In genomic region chr4:65921180-65921579, GRCh38 we compare ENCODE assay signal across 33 cellular contexts.
"Had no signal": no experiment of that assay in that cellular context is flagged by ENCODE, and none has a peak within 500 bp of the region (broad histone marks: within the 10 kb centered on the region; RNA-seq: fewer than 3 reads in every experiment).

No MANE protein-coding gene starts in this region.

- H3K36me3 ChIP-seq: adrenal gland, ascending aorta, brain microvascular endothelial cell, breast epithelium, cardiac muscle cell had no signal

- H3K27ac ChIP-seq: adrenal gland, ascending aorta, body of pancreas, brain microvascular endothelial cell, breast epithelium, cardiac muscle cell had no signal

- ATAC-seq: activated naive CD4-positive, alpha-beta T cell treated with anti-CD3 and anti-CD28 coated beads, Interleukin-2, amount 50 U/mL, for 72 hours; activated naive CD8-positive, alpha-beta T cell treated with anti-CD3 and anti-CD28 coated beads, Interleukin-2, amount 50 U/mL, for 24 hours; activated T-cell treated with anti-CD3 and anti-CD28 coated beads, Interleukin-2, amount 50 U/mL, for 4 hours; activated T-cell treated with anti-CD3 and anti-CD28 coated beads, Interleukin-2, amount 50 U/mL, for 72 hours; activated T-helper 17 cell treated with anti-CD3 and anti-CD28 coated beads, Interleukin-2, amount 50 U/mL, for 72 hours; body of pancreas had no signal

- H3K9me3 ChIP-seq: adrenal gland, ascending aorta, body of pancreas, breast epithelium had no signal

- H3K27me3 ChIP-seq: adrenal gland, ascending aorta, body of pancreas, brain microvascular endothelial cell, breast epithelium, cardiac muscle cell had no signal

- DNase-seq: activated effector memory CD4-positive, alpha-beta T cell treated with anti-CD3 and anti-CD28 coated beads, Interleukin-2, amount 50 U/mL, for 16 hours; activated effector memory CD4-positive, alpha-beta T cell treated with Interleukin-2 at 50 U/mL for 16 hours; activated gamma-delta T cell; activated gamma-delta T cell treated with Interleukin-2 at 50 U/mL for 16 hours; activated naive CD4-positive, alpha-beta T cell; activated naive CD4-positive, alpha-beta T cell treated with anti-CD3 and anti-CD28 coated beads for 36 hours; activated naive CD4-positive, alpha-beta T cell treated with anti-CD3 and anti-CD28 coated beads, Interleukin-2, amount 10 ng/mL, durations not matched to agents 7 days and 5 days; activated naive CD4-positive, alpha-beta T cell treated with anti-CD3 and anti-CD28 coated beads, Interleukin-2, amount 50 U/mL, for 16 hours; activated naive CD4-positive, alpha-beta T cell treated with Interleukin-2 at 50 U/mL for 16 hours; activated naive CD8-positive, alpha-beta T cell treated with anti-CD3 and anti-CD28 coated beads for 36 hours; activated naive CD8-positive, alpha-beta T cell treated with anti-CD3 and anti-CD28 coated beads, Interleukin-2, amount 10 ng/mL, durations not matched to agents 7 days and 5 days; activated naive CD8-positive, alpha-beta T cell treated with anti-CD3 and anti-CD28 coated beads, Interleukin-2, amount 50 U/mL, for 24 hours; activated T-cell treated with anti-CD3 and anti-CD28 coated beads, Interleukin-2, amount 50 U/mL, for 1 hour; activated T-cell treated with anti-CD3 and anti-CD28 coated beads, Interleukin-2, amount 50 U/mL, for 24 hours; activated T-cell treated with anti-CD3 and anti-CD28 coated beads, Interleukin-2, amount 50 U/mL, for 4 hours; activated T-cell treated with anti-CD3 and anti-CD28 coated beads, Interleukin-2, amount 50 U/mL, for 48 hours; activated T-cell treated with anti-CD3 and anti-CD28 coated beads, Interleukin-2, amount 50 U/mL, for 72 hours; adrenal gland; amniotic stem cell; amygdala; anterior cingulate cortex; aorta; body of pancreas; brain microvascular endothelial cell; caudate nucleus; central memory CD4-positive, alpha-beta T cell; cerebellar nuclear complex had no signal

- FAIRE-seq: astrocyte had no signal

- H3K4me1 ChIP-seq: adrenal gland, ascending aorta, body of pancreas, breast epithelium had no signal

- H3K4me3 ChIP-seq: adrenal gland, ascending aorta, body of pancreas, breast epithelium, cardiac muscle cell had no signal
